1 cellular context compared by ENCODE assay signal in the genomic region with DNA sequence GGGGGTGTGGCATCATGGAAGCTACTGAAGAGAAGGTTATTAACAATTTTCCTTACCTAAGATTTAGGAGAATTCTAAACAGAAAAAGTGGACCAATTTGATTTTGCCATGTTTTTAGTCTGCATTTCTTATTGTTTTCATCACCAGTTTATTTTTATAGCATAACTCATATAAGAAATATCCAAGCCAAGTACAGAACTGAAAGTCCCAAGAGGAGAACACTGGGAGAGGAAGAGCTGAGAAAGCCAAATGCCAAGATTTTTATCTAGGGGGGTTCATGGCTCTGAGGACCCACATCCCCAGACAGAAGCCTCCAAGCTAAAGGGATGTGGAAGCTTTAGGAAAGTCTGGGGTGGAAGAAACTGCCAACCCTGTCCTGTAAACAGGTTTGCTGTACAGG.
TF ChIP-seq lines count a peak whose summit lies in the region.

No MANE protein-coding gene starts in this region.

TF ChIP-seq in HEK293, 187 proteins besides CTCF, POLR2A, EP300 and RAD21 (continued from another document):
- TF ChIP-seq ZNF394 (tag by site-specific recombination; IDR thresholded peaks at IDR 0.05; ENCODE audit: borderline replicate concordance) (no peak), ZNF2 (tag by site-specific recombination; IDR thresholded peaks at IDR 0.05) (no peak), ZNF530 (tag by site-specific recombination; IDR thresholded peaks at IDR 0.05; ENCODE audit: low read depth) (no peak), ZFP41 (tag by site-specific recombination; IDR thresholded peaks at IDR 0.05; ENCODE audit: borderline replicate concordance) (no peak), SP3 (tag by site-specific recombination; IDR thresholded peaks at IDR 0.05) (no peak), RBAK (tag by site-specific recombination; IDR thresholded peaks at IDR 0.05) (no peak), ZNF664 (tag by site-specific recombination; IDR thresholded peaks at IDR 0.05) (no peak)
- TF ChIP-seq, protein P1, sequence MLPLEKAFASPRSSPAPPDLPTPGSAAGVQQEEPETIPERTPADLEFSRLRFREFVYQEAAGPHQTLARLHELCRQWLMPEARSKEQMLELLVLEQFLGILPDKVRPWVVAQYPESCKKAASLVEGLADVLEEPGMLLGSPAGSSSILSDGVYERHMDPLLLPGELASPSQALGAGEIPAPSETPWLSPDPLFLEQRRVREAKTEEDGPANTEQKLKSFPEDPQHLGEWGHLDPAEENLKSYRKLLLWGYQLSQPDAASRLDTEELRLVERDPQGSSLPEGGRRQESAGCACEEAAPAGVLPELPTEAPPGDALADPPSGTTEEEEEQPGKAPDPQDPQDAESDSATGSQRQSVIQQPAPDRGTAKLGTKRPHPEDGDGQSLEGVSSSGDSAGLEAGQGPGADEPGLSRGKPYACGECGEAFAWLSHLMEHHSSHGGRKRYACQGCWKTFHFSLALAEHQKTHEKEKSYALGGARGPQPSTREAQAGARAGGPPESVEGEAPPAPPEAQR (tag by site-specific recombination; IDR thresholded peaks at IDR 0.05): no peak
- TF ChIP-seq, protein P2, sequence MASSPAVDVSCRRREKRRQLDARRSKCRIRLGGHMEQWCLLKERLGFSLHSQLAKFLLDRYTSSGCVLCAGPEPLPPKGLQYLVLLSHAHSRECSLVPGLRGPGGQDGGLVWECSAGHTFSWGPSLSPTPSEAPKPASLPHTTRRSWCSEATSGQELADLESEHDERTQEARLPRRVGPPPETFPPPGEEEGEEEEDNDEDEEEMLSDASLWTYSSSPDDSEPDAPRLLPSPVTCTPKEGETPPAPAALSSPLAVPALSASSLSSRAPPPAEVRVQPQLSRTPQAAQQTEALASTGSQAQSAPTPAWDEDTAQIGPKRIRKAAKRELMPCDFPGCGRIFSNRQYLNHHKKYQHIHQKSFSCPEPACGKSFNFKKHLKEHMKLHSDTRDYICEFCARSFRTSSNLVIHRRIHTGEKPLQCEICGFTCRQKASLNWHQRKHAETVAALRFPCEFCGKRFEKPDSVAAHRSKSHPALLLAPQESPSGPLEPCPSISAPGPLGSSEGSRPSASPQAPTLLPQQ (tag by site-specific recombination; IDR thresholded peaks at IDR 0.05): no peak
- TF ChIP-seq, protein P3, sequence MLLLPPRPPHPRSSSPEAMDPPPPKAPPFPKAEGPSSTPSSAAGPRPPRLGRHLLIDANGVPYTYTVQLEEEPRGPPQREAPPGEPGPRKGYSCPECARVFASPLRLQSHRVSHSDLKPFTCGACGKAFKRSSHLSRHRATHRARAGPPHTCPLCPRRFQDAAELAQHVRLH (tag by site-specific recombination; IDR thresholded peaks at IDR 0.05): no peak
